Comparison of ENCODE assay signal across 28 cellular contexts in the genomic region with DNA sequence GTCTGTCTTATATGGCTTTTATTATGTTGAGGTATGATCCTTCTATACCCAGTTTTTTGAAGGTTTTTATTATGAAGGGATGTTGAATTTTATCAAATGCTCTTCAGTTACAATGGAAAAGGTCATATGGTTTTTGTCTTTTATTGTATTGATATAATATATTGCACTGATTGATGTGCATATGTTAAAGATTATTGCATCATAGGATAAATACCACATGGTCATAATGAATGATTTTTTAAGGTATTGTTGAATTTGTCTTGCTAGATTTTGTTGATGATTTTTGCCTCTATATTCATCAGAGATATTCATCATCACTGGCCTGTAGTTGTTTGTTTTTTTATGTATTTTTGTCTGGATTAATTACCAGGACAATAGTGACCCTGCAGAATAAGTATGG.
"Had no signal": no experiment of that assay in that cellular context is flagged by ENCODE, and none has a peak within 500 bp of the region (broad histone marks: within the 10 kb centered on the region; RNA-seq: fewer than 3 reads in every experiment).

No MANE protein-coding gene starts in this region.

- H3K27ac ChIP-seq: colonic mucosa, epithelial cell of prostate, esophagus squamous epithelium, gastrocnemius medialis, heart right ventricle, left lung, lower lobe of right lung had no signal

- H3K27me3 ChIP-seq: colonic mucosa, esophagus squamous epithelium, gastrocnemius medialis, heart right ventricle, left lung had no signal

- H3K27me3 Mint-ChIP-seq: dendritic cell treated with granulocyte-macrophage colony-stimulating factor and Interleukin-4, amounts not matched to agents 40 ng/mL and 50 ng/mL, for 4 days; effector memory CD8-positive, alpha-beta T cell; naive B cell had no signal

- H3K4me3 ChIP-seq: colonic mucosa, esophagus squamous epithelium, gastrocnemius medialis, heart right ventricle, left lung, lower lobe of right lung, mucosa of descending colon had no signal

- FAIRE-seq: endometrium, islet of Langerhans, keratinocyte had no signal

- H3K4me1 ChIP-seq: colonic mucosa, esophagus squamous epithelium, gastrocnemius medialis, heart right ventricle, left lung, lower lobe of right lung had no signal

- H3K4me3 Mint-ChIP-seq: dendritic cell treated with granulocyte-macrophage colony-stimulating factor and Interleukin-4, amounts not matched to agents 40 ng/mL and 50 ng/mL, for 4 days; effector memory CD8-positive, alpha-beta T cell; endodermal cell; mesothelial cell of epicardium; naive B cell had no signal

- DNase-seq: colonic mucosa; cortex of kidney; effector CD8-positive, alpha-beta T cell; effector memory CD8-positive, alpha-beta T cell; endodermal cell; erythroblast; esophagus squamous epithelium; foreskin fibroblast; foreskin melanocyte; gastrocnemius medialis; glutamatergic neuron; head of caudate nucleus; heart right ventricle; hippocampal formation; left cardiac atrium; left lung; left ventricle myocardium superior; lower lobe of right lung; mesenchymal stem cell; mucosa of descending colon; naive B cell had no signal

- H3K4me1 Mint-ChIP-seq: mesothelial cell of epicardium, naive B cell had no signal

- H3K9me3 Mint-ChIP-seq: dendritic cell treated with granulocyte-macrophage colony-stimulating factor and Interleukin-4, amounts not matched to agents 40 ng/mL and 50 ng/mL, for 4 days had no signal

- H3K36me3 Mint-ChIP-seq: mesothelial cell of epicardium, naive B cell had no signal

- H3K9me3 ChIP-seq: colonic mucosa, esophagus squamous epithelium, gastrocnemius medialis, heart right ventricle, left lung, lower lobe of right lung, mucosa of descending colon had no signal

- H3K36me3 ChIP-seq: colonic mucosa, esophagus squamous epithelium, gastrocnemius medialis, heart right ventricle, left lung, lower lobe of right lung had no signal

- H3K27ac Mint-ChIP-seq: dendritic cell treated with granulocyte-macrophage colony-stimulating factor and Interleukin-4, amounts not matched to agents 40 ng/mL and 50 ng/mL, for 4 days; effector memory CD8-positive, alpha-beta T cell; endodermal cell; mesothelial cell of epicardium; naive B cell had no signal

- ATAC-seq: effector memory CD8-positive, alpha-beta T cell; esophagus mucosa; gastrocnemius medialis; heart right ventricle; left cardiac atrium; left lung; left ventricle myocardium superior; lower lobe of right lung; mucosa of descending colon had no signal
